In genomic region chr5:140357731-140358093, GRCh38 we compare ENCODE assay signal across 8 cellular contexts. TPM values are rescaled to one million over a fixed set of nuclear protein-coding genes. Genes with fewer than 3 reads are reported as not detected.
DNase-seq lines count a peak whose midpoint lies in the region; ATAC-seq and TF ChIP-seq lines count a peak whose summit lies in the region.

No MANE protein-coding gene starts in this region.

- H2BK20ac ChIP-seq in H9 (ENCODE audit: low read depth, low read length, poor library complexity, severe bottlenecking), result no peak overlapping the region

- H2AFZ ChIP-seq in H9 (ENCODE audit: low read length) (no peak overlapping the region), Loucy (ENCODE audit: low read length) (peak overlapping the region; percentile 82)

- no peak overlapping the region for H3K14ac ChIP-seq in H9 (ENCODE audit: insufficient read depth, low read length)

- no peak overlapping the region for H4K8ac ChIP-seq in H9 (replicated peaks; ENCODE audit: insufficient read length, low read depth, low read length)

- peaks cover 13% of the 10 kb centered on the region for H3K27me3 Mint-ChIP-seq in H9 (ENCODE audit: low read depth)

- no peak overlapping the region for H3K56ac ChIP-seq in H9 (ENCODE audit: insufficient read length, low read depth, low read length)

- DNase-seq in G401 (ENCODE audit: low spot score) (peak; percentile 94), H9 (peak; percentile 92), RPMI8226 (peak; percentile 81), foreskin fibroblast (peak; percentile 78 to 93), occipital lobe (lab: John Stamatoyannopoulos, UW) (peak; percentile 76), thoracic aorta (ENCODE audit: low spot score) (peak; percentile 38)
- peak; percentile 70 for DNase-seq in activated effector memory CD4-positive, alpha-beta T cell treated with Interleukin-2 at 50 U/mL for 16 hours

- H3K27ac Mint-ChIP-seq in H9, result peak overlapping the region; percentile 70 to 92 (median 71); a peak in 4 of 7 replicates

- H3K36me3 ChIP-seq in Loucy (ENCODE audit: insufficient read depth, low read length) (no peaks in the 10 kb centered on the region), thoracic aorta (no peaks in the 10 kb centered on the region)

- H4K91ac ChIP-seq in H9 (ENCODE audit: insufficient read length, low read depth, low read length), result no peak overlapping the region

- H3F3A ChIP-seq in Loucy (ENCODE audit: low read depth), result no peaks in the 10 kb centered on the region

- no peaks in the 10 kb centered on the region; a peak in 1 of 5 replicates for H3K9me3 Mint-ChIP-seq in H9

- H3K4me1 ChIP-seq in H9 (ENCODE audit: insufficient read depth, low read length), result no peaks in the 10 kb centered on the region; the same call in 1 of the 2 replicates
- H3K4me1 ChIP-seq in Loucy (ENCODE audit: insufficient read depth, low read length, poor library complexity, severe bottlenecking), result no peaks in the 10 kb centered on the region
- H3K4me1 ChIP-seq in thoracic aorta (ENCODE audit: control insufficient read depth in 1 of 2, low read depth in 2 of 2), result peaks cover 0 to 5% of the 10 kb centered on the region in 2 donors

- in situ Hi-C loops in G401 (cut with HindIII; ENCODE audit: low sequenced_read_pairs), result no loop called here

- H2BK12ac ChIP-seq in H9 (ENCODE audit: insufficient read length, low read depth, low read length), result no peak overlapping the region

- no peak overlapping the region for H3K23ac ChIP-seq in H9 (ENCODE audit: insufficient read length, low read depth, low read length)

- H4K5ac ChIP-seq in H9 (ENCODE audit: insufficient read length, low read depth, low read length), result no peak overlapping the region

- no peak overlapping the region for H3K4ac ChIP-seq in H9 (ENCODE audit: low read depth, low read length)

- H3K4me3 Mint-ChIP-seq in H9, result no peak overlapping the region

- TF ChIP-seq CTCF in H9 (conservative IDR thresholded peaks at IDR 0.05) (peak; percentile 88), Loucy (conservative IDR thresholded peaks at IDR 0.05; ENCODE audit: low read length) (peak; percentile 86), foreskin fibroblast (IDR thresholded peaks at IDR 0.05; ENCODE audit: low read depth, low read length) (peak; percentile 89), thoracic aorta (IDR thresholded peaks at IDR 0.05) (peak; percentile 91)

- no peak overlapping the region for H2BK120ac ChIP-seq in H9 (ENCODE audit: low read depth, low read length, poor library complexity, severe bottlenecking)

- H3K79me2 ChIP-seq in H9 (ENCODE audit: insufficient read depth, low read length) (no peaks in the 10 kb centered on the region), Loucy (ENCODE audit: insufficient read depth, low read length) (no peaks in the 10 kb centered on the region)

- no peak overlapping the region for H2AK5ac ChIP-seq in H9 (ENCODE audit: insufficient read length, low read length)

- H3K36me3 Mint-ChIP-seq in H9 (ENCODE audit: insufficient read depth in 1 of 3, low read depth in 3 of 3), result no peaks in the 10 kb centered on the region

- ATAC-seq in thoracic aorta (ENCODE audit: insufficient number of reproducible peaks, low FRiP score, low read depth), result peak; percentile 80

- H3K4me3 ChIP-seq in Loucy (ENCODE audit: low read length, poor library complexity, severe bottlenecking) (peak overlapping the region; percentile 43), foreskin fibroblast (ENCODE audit: low read depth in 1 of 2, low read length in 2 of 2) (peak overlapping the region in 1 of 2 donors; percentile 16), thoracic aorta (peak overlapping the region; percentile 66)

- peaks cover 5 to 19% of the 10 kb centered on the region in 2 experiments; a peak in 3 of 4 replicates for H3K4me1 Mint-ChIP-seq in H9

- H2BK15ac ChIP-seq in H9 (ENCODE audit: low read depth, low read length), result no peak overlapping the region

- H3K23me2 ChIP-seq in H9 (ENCODE audit: insufficient read length, low read depth, low read length, poor library complexity, severe bottlenecking), result no peaks in the 10 kb centered on the region

- WGBS in H9 (ENCODE audit: extremely low coverage, insufficient read length, low lambda C conversion rate), result no CpG with 5 or more reads among the region's 18 CpGs

- no peaks in the 10 kb centered on the region for H3K9me2 ChIP-seq in Loucy (replicated peaks; ENCODE audit: low read depth, low read length)

- H3K9me3 ChIP-seq in H9 (ENCODE audit: control insufficient read depth, low read depth, low read length) (no peaks in the 10 kb centered on the region), Loucy (ENCODE audit: insufficient read depth, low read depth, low read length) (no peaks in the 10 kb centered on the region), thoracic aorta (no peaks in the 10 kb centered on the region)

- H3K4me2 ChIP-seq in H9 (ENCODE audit: insufficient read depth, insufficient read length, low read length), result peak overlapping the region; percentile 2
- H3K4me2 ChIP-seq in Loucy (ENCODE audit: low read depth, low read length, poor library complexity, severe bottlenecking), result peak overlapping the region; percentile 32

- H3K27ac ChIP-seq in H9 (ENCODE audit: insufficient read length, low read depth, low read length) (no peak overlapping the region), thoracic aorta (no peak overlapping the region)

- H4K20me1 ChIP-seq in H9 (ENCODE audit: control insufficient read depth, insufficient read depth, insufficient read length), result no peaks in the 10 kb centered on the region
- H4K20me1 ChIP-seq in Loucy (ENCODE audit: insufficient read depth, low read length, poor library complexity, severe bottlenecking), result no peaks in the 10 kb centered on the region

- H3K79me1 ChIP-seq in H9 (ENCODE audit: insufficient read depth, low read depth, low read length, poor library complexity, severe bottlenecking), result no peaks in the 10 kb centered on the region

- H3K27me3 ChIP-seq in H9 (ENCODE audit: insufficient read depth, low read length) (no peaks in the 10 kb centered on the region), Loucy (ENCODE audit: insufficient read depth, low read length, poor library complexity, severe bottlenecking) (no peaks in the 10 kb centered on the region), thoracic aorta (replicated peaks; ENCODE audit: insufficient read depth) (no peaks in the 10 kb centered on the region)

- H3K18ac ChIP-seq in H9 (ENCODE audit: insufficient read length, low read depth, low read length), result no peak overlapping the region

- no peak overlapping the region for H2BK5ac ChIP-seq in H9 (ENCODE audit: insufficient read length, low read length)

- no peak overlapping the region for H3T11ph ChIP-seq in H9 (ENCODE audit: low read length)

- H3K9ac ChIP-seq in H9 (ENCODE audit: extremely low read depth, insufficient read length, low read length) (no peak overlapping the region), Loucy (ENCODE audit: low read depth, low read length, poor library complexity, severe bottlenecking) (no peak overlapping the region)

RNA-seq across cellular contexts. Expression of gene SLC4A9, which starts 2.3 kb away (rescaled TPM):
- not detected in 2 replicates for total RNA-seq in G401 (2014; rRNA removed; shearing (Covaris generic))
- total RNA-seq in H9 (2021) (0.07 TPM in 1 of 2 replicates, not detected in the other), occipital lobe (under 0.01 TPM), thoracic aorta (not detected)

RNA-seq across cellular contexts. Expression of gene HBEGF, which starts 11.3 kb away (rescaled TPM):
- total RNA-seq in G401 (2014; rRNA removed; shearing (Covaris generic)), result 28.3 and 40.1 TPM in 2 replicates
- 2.4 and 2.5 TPM in 2 replicates for total RNA-seq in H9 (2021)
- 8.7 TPM for total RNA-seq in occipital lobe
- total RNA-seq in thoracic aorta, result 10 to 100 TPM; 22.6 to 36.0 TPM

RNA-seq across cellular contexts. Expression of gene ANKHD1, which starts 43.9 kb away (rescaled TPM):
- total RNA-seq in G401 (2014; rRNA removed; shearing (Covaris generic)), result 47.9 and 69.4 TPM in 2 replicates
- total RNA-seq in H9 (2021) (102 and 105 TPM in 2 replicates), occipital lobe (104 TPM), thoracic aorta (100 to 1,000 TPM; 106 to 173 TPM)

RNA-seq across cellular contexts. Expression of gene PFDN1, which starts 54.8 kb away (rescaled TPM):
- total RNA-seq in G401 (2014; rRNA removed; shearing (Covaris generic)), result 266 and 273 TPM in 2 replicates
- total RNA-seq in H9 (2021) (56.2 and 58.3 TPM in 2 replicates), occipital lobe (36.8 TPM), thoracic aorta (10 to 100 TPM; 62.5 to 72.2 TPM)

Comparison
In these comparisons a context has a peak if more than half of its experiments do, and no peak if none do; other contexts are left out.
1. DNase-seq: peak in every context shown above with its lines; median percentile 94 in G401; 92 in H9; 86 in foreskin fibroblast; 81 in RPMI8226; 76 in occipital lobe; 70 in activated effector memory CD4-positive, alpha-beta T cell treated with Interleukin-2 at 50 U/mL for 16 hours; 38 in thoracic aorta.